In genomic region chr7:519974-520458, GRCh38 we compare ENCODE assay signal across 8 cellular contexts. TPM values are rescaled to one million over a fixed set of nuclear protein-coding genes. Genes with fewer than 3 reads are reported as not detected.
A peak's percentile ranks its signal among the peaks of the same experiment; 100 is the strongest.
DNase-seq lines count a peak whose midpoint lies in the region; ATAC-seq, FAIRE-seq and TF ChIP-seq lines count a peak whose summit lies in the region.

No MANE protein-coding gene starts in this region.

- CTCF ChIA-PET in activated B cell treated with CpG ODN at 0.5 μM for 24 hours (lab: Charles Lee): no interaction called here

- H3K27me3 Mint-ChIP-seq in activated B cell treated with CpG ODN at 0.5 μM for 24 hours: peaks cover 8% of the 10 kb centered on the region
- H3K27me3 Mint-ChIP-seq in neural crest cell (ENCODE audit: low read depth): peaks cover 77% of the 10 kb centered on the region

- peaks cover 30% of the 10 kb centered on the region for H3K4me1 Mint-ChIP-seq in activated B cell treated with CpG ODN at 0.5 μM for 24 hours
- H3K4me1 Mint-ChIP-seq in neural crest cell: peaks cover 13% of the 10 kb centered on the region

- no peaks in the 10 kb centered on the region for H3K36me3 Mint-ChIP-seq in activated B cell treated with CpG ODN at 0.5 μM for 24 hours (ENCODE audit: low read depth)
- H3K36me3 Mint-ChIP-seq in neural crest cell (ENCODE audit: low read depth): no peaks in the 10 kb centered on the region

- FAIRE-seq in HTR-8/SVneo (lab: Jason Lieb, UNC): no peak

- intact Hi-C loops in activated B cell treated with CpG ODN at 0.5 μM for 24 hours (cut with micrococcal nuclease): loop anchor here (10.0 kb wide), 2 partner anchors 185 to 355 kb away; partner anchors contain the start of gene GET4
- intact Hi-C loops in sciatic nerve (cut with DNase I): loop anchor here (10.0 kb wide), 1 partner anchor 185 kb away; no protein-coding TSS in a partner anchor

- no peaks in the 10 kb centered on the region for H3K9me3 Mint-ChIP-seq in activated B cell treated with CpG ODN at 0.5 μM for 24 hours
- no peaks in the 10 kb centered on the region for H3K9me3 Mint-ChIP-seq in neural crest cell

- TF ChIP-seq CTCF in activated B cell treated with CpG ODN at 0.5 μM for 24 hours (IDR thresholded peaks at IDR 0.05) (no peak), neural crest cell (conservative IDR thresholded peaks at IDR 0.05) (peak; percentile 36)

- DNase-seq in DMS79 (lab: John Stamatoyannopoulos, UW): peak; percentile 15
- DNase-seq in HTR-8/SVneo (ENCODE audit: insufficient read length, low spot score): peak; percentile 63
- peak; percentile 47 for DNase-seq in activated B cell treated with CpG ODN at 0.5 μM for 24 hours
- DNase-seq in foreskin melanocyte: peak; percentile 34
- peak; percentile 33 for DNase-seq in neural crest cell (ENCODE audit: low read depth, low spot score)
- DNase-seq in sciatic nerve (ENCODE audit: low spot score): no peak
- DNase-seq in SKM-1 (lab: John Stamatoyannopoulos, UW; ENCODE audit: unreplicated experiment): no peak

- POLR2A ChIA-PET in activated B cell treated with CpG ODN at 0.5 μM for 24 hours (lab: Charles Lee): interaction anchor here (1.1 kb wide), 1 partner anchor 84 kb away, joined by 4 read pairs; no protein-coding TSS in a partner anchor

- H3K27ac Mint-ChIP-seq in activated B cell treated with CpG ODN at 0.5 μM for 24 hours (no peak overlapping the region), neural crest cell (ENCODE audit: unreplicated experiment) (no peak overlapping the region)

- H3K4me3 Mint-ChIP-seq in activated B cell treated with CpG ODN at 0.5 μM for 24 hours (no peak overlapping the region), neural crest cell (no peak overlapping the region)

- ATAC-seq in activated B cell treated with CpG ODN at 0.5 μM for 24 hours (ENCODE audit: low read depth) (peak; percentile 14), GM18868 (IDR thresholded peaks at IDR 0.05; ENCODE audit: unreplicated experiment) (no peak), sciatic nerve (no peak)

RNA-seq across cellular contexts. Expression of gene PDGFA, which starts 0.4 kb away (rescaled TPM):
- total RNA-seq in activated B cell treated with CpG ODN at 0.5 μM for 24 hours (6.0 and 7.3 TPM in 2 replicates), neural crest cell (0.82 and 1.0 TPM in 2 replicates), sciatic nerve (36.5 TPM)

Comparison
In these comparisons a context has a peak if more than half of its experiments do, and no peak if none do; other contexts are left out.
1. DNase-seq: peak in DMS79 (single experiment), HTR-8/SVneo (single experiment), activated B cell treated with CpG ODN at 0.5 μM for 24 hours (single experiment), foreskin melanocyte (single experiment) and neural crest cell (single experiment); none in sciatic nerve (single experiment) and SKM-1 (single experiment).